ENCODE assay signal across 8 cellular contexts in genomic region chr19:44164327-44164672, GRCh38. TPM values are rescaled to one million over a fixed set of nuclear protein-coding genes. Genes with fewer than 3 reads are reported as not detected.
DNase-seq lines count a peak whose midpoint lies in the region; ATAC-seq and TF ChIP-seq lines count a peak whose summit lies in the region.

No MANE protein-coding gene starts in this region.

- H3K36me3 Mint-ChIP-seq in CD14-positive monocyte: peaks cover 26 to 30% of the 10 kb centered on the region in 2 donors
- H3K36me3 Mint-ChIP-seq in central memory CD8-positive, alpha-beta T cell (ENCODE audit: insufficient read depth): peaks cover 19% of the 10 kb centered on the region
- H3K36me3 Mint-ChIP-seq in natural killer cell treated with Interleukin-12 subunit alpha and Interleukin-12 subunit beta and Interleukin-15 and Interleukin-18, amount 100 ng/mL, for 72 hours: peaks cover 44% of the 10 kb centered on the region

- H3K27me3 Mint-ChIP-seq in CD14-positive monocyte (ENCODE audit: low read depth in 3 of 3): peaks cover 1 to 10% (median 7%) of the 10 kb centered on the region in 3 donors
- no peaks in the 10 kb centered on the region for H3K27me3 Mint-ChIP-seq in central memory CD8-positive, alpha-beta T cell
- H3K27me3 Mint-ChIP-seq in natural killer cell treated with Interleukin-12 subunit alpha and Interleukin-12 subunit beta and Interleukin-15 and Interleukin-18, amount 100 ng/mL, for 72 hours: no peaks in the 10 kb centered on the region

- TF ChIP-seq CTCF in CD14-positive monocyte (IDR thresholded peaks at IDR 0.05): no peak

- H3K4me3 Mint-ChIP-seq in CD14-positive monocyte: peak overlapping the region; percentile 98 to 99
- H3K4me3 Mint-ChIP-seq in central memory CD8-positive, alpha-beta T cell: peak overlapping the region; percentile 99
- peak overlapping the region; percentile 91 for H3K4me3 Mint-ChIP-seq in natural killer cell treated with Interleukin-12 subunit alpha and Interleukin-12 subunit beta and Interleukin-15 and Interleukin-18, amount 100 ng/mL, for 72 hours

- ATAC-seq in HG03175 (IDR thresholded peaks at IDR 0.05; ENCODE audit: unreplicated experiment): peak; percentile 5
- ATAC-seq in central memory CD8-positive, alpha-beta T cell (replicated peaks; ENCODE audit: extremely low read depth, poor library complexity, severe bottlenecking): no peak
- no peak for ATAC-seq in natural killer cell treated with Interleukin-12 subunit alpha and Interleukin-12 subunit beta and Interleukin-15 and Interleukin-18, amount 100 ng/mL, for 72 hours

- DNase-seq in CD14-positive monocyte (ENCODE audit: low spot score) (no peak), mesenteric fat pad (ENCODE audit: low spot score) (no peak), HT-29 (ENCODE audit: low spot score) (no peak), hypothalamus (lab: John Stamatoyannopoulos, UW) (no peak), NCI-H526 treated with DMSO at 0.1 percent for 48 hours (lab: John Stamatoyannopoulos, UW) (no peak)
- no peak for DNase-seq in central memory CD8-positive, alpha-beta T cell (ENCODE audit: low spot score in 2 of 2)
- no peak for DNase-seq in natural killer cell treated with Interleukin-12 subunit alpha and Interleukin-12 subunit beta and Interleukin-15 and Interleukin-18, amount 100 ng/mL, for 72 hours (ENCODE audit: low spot score)

- H3K27ac Mint-ChIP-seq in CD14-positive monocyte: peak overlapping the region in 2 of 7 donors; percentile 88 to 95
- H3K27ac Mint-ChIP-seq in central memory CD8-positive, alpha-beta T cell (ENCODE audit: low read depth): peak overlapping the region; percentile 98
- H3K27ac Mint-ChIP-seq in natural killer cell treated with Interleukin-12 subunit alpha and Interleukin-12 subunit beta and Interleukin-15 and Interleukin-18, amount 100 ng/mL, for 72 hours: peak overlapping the region; percentile 80 to 96

- intact Hi-C loops in CD14-positive monocyte (cut with micrococcal nuclease): loop anchor here in 1 of 2 donors (5.0 kb wide), 2 partner anchors 48 to 72 kb away; partner anchors contain the start of genes ZNF224 and ZNF227

- peaks cover 18% of the 10 kb centered on the region for H3K4me1 Mint-ChIP-seq in CD14-positive monocyte
- H3K4me1 Mint-ChIP-seq in central memory CD8-positive, alpha-beta T cell: peaks cover 25% of the 10 kb centered on the region
- peaks cover 17 to 30% of the 10 kb centered on the region in 2 donors for H3K4me1 Mint-ChIP-seq in natural killer cell treated with Interleukin-12 subunit alpha and Interleukin-12 subunit beta and Interleukin-15 and Interleukin-18, amount 100 ng/mL, for 72 hours (ENCODE audit: low read depth in 2 of 2)

- H3K9me3 Mint-ChIP-seq in CD14-positive monocyte: peaks cover 36 to 85% (median 76%) of the 10 kb centered on the region in 7 donors
- H3K9me3 Mint-ChIP-seq in central memory CD8-positive, alpha-beta T cell: peaks cover 17% of the 10 kb centered on the region
- H3K9me3 Mint-ChIP-seq in natural killer cell treated with Interleukin-12 subunit alpha and Interleukin-12 subunit beta and Interleukin-15 and Interleukin-18, amount 100 ng/mL, for 72 hours: peaks cover 6% of the 10 kb centered on the region

RNA-seq across cellular contexts. Expression of gene ZNF226, which starts 0.6 kb away (rescaled TPM):
- polyA plus RNA-seq in CD14-positive monocyte: 10 to 100 TPM; 16.3 to 16.6 TPM
- 10 to 100 TPM; 10.6 to 11.8 TPM for total RNA-seq in natural killer cell treated with Interleukin-12 subunit alpha and Interleukin-12 subunit beta and Interleukin-15 and Interleukin-18, amount 100 ng/mL, for 72 hours
- 12.2 TPM for total RNA-seq in mesenteric fat pad
- 9.0 and 18.4 TPM in 2 replicates for total RNA-seq in HT-29 (2014; rRNA removed; shearing (Covaris generic))

RNA-seq across cellular contexts. Expression of gene ZNF234, which starts 22.9 kb away (rescaled TPM):
- 1 to 10 TPM in 1 of 2 donors, under 1 TPM in 1; 0.73 to 2.2 TPM for polyA plus RNA-seq in CD14-positive monocyte
- 1 to 10 TPM; 9.0 TPM for total RNA-seq in natural killer cell treated with Interleukin-12 subunit alpha and Interleukin-12 subunit beta and Interleukin-15 and Interleukin-18, amount 100 ng/mL, for 72 hours
- 7.3 TPM for total RNA-seq in mesenteric fat pad
- total RNA-seq in HT-29 (2014; rRNA removed; shearing (Covaris generic)): 2.0 and 4.6 TPM in 2 replicates

RNA-seq across cellular contexts. Expression of gene ZNF227, which starts 48.0 kb away (rescaled TPM):
- polyA plus RNA-seq in CD14-positive monocyte: 1 to 10 TPM; 2.6 to 4.9 TPM
- 10 to 100 TPM; 25.9 to 26.0 TPM for total RNA-seq in natural killer cell treated with Interleukin-12 subunit alpha and Interleukin-12 subunit beta and Interleukin-15 and Interleukin-18, amount 100 ng/mL, for 72 hours
- 13.8 TPM for total RNA-seq in mesenteric fat pad
- 8.1 and 10.7 TPM in 2 replicates for total RNA-seq in HT-29 (2014; rRNA removed; shearing (Covaris generic))

RNA-seq across cellular contexts. Expression of gene ZNF225, which starts 51.1 kb away (rescaled TPM):
- 1 to 10 TPM in 1 of 2 donors, under 1 TPM in 1; 0.86 to 1.1 TPM for polyA plus RNA-seq in CD14-positive monocyte
- total RNA-seq in natural killer cell treated with Interleukin-12 subunit alpha and Interleukin-12 subunit beta and Interleukin-15 and Interleukin-18, amount 100 ng/mL, for 72 hours: 1 to 10 TPM; 4.7 to 5.4 TPM
- 3.8 TPM for total RNA-seq in mesenteric fat pad
- total RNA-seq in HT-29 (2014; rRNA removed; shearing (Covaris generic)): 0.44 and 0.64 TPM in 2 replicates
